In genomic region chr2:42828487-42829416, GRCh38 we compare ENCODE assay signal across 8 cellular contexts. TPM values are rescaled to one million over a fixed set of nuclear protein-coding genes. Genes with fewer than 3 reads are reported as not detected.
A peak's percentile ranks its signal among the peaks of the same experiment; 100 is the strongest.
DNase-seq lines count a peak whose midpoint lies in the region; ATAC-seq and TF ChIP-seq lines count a peak whose summit lies in the region.

No MANE protein-coding gene starts in this region.

- H3K36me3 Mint-ChIP-seq in activated naive CD8-positive, alpha-beta T cell treated with anti-CD3 and anti-CD28 coated beads, Interleukin-2, amount 10 ng/mL, durations not matched to agents 7 days and 5 days, result no peaks in the 10 kb centered on the region

- H3K9me3 ChIP-seq in heart right ventricle, result no peaks in the 10 kb centered on the region

- no peaks in the 10 kb centered on the region for H3K9me3 Mint-ChIP-seq in activated naive CD8-positive, alpha-beta T cell treated with anti-CD3 and anti-CD28 coated beads, Interleukin-2, amount 10 ng/mL, durations not matched to agents 7 days and 5 days

- H3K27me3 ChIP-seq in H7 (ENCODE audit: control insufficient read depth, insufficient read depth, low read length) (peaks cover 5% of the 10 kb centered on the region), heart right ventricle (no peaks in the 10 kb centered on the region)

- in situ Hi-C loops in G401 (cut with HindIII; ENCODE audit: low sequenced_read_pairs), result no loop called here

- H3K4me3 ChIP-seq in H7 (ENCODE audit: insufficient read depth, low read depth, low read length) (no peak overlapping the region), NB4 (ENCODE audit: low read depth, low read length) (no peak overlapping the region), heart right ventricle (peak overlapping the region in 1 of 10 donors; percentile 56)

- intact Hi-C loops in heart right ventricle (cut with DNase I), result loop anchor here in 9 of 10 donors (1.0 to 10.0 kb wide), 16 partner anchors 109 to 776 kb away; partner anchors contain the start of gene ZFP36L2 (in 3 of the 9)

- peaks cover 0 to 33% (median 27%) of the 10 kb centered on the region in 9 donors for H3K4me1 ChIP-seq in heart right ventricle

- peak overlapping the region; percentile 41 for H3K4me3 Mint-ChIP-seq in activated naive CD8-positive, alpha-beta T cell treated with anti-CD3 and anti-CD28 coated beads, Interleukin-2, amount 10 ng/mL, durations not matched to agents 7 days and 5 days

- POLR2A ChIA-PET in activated naive CD8-positive, alpha-beta T cell treated with anti-CD3 and anti-CD28 coated beads, Interleukin-2, amount 10 ng/mL, durations not matched to agents 7 days and 5 days (lab: Charles Lee), result interaction anchor here (1.8 kb wide), 1 partner anchor 19 kb away, joined by 4 read pairs; no protein-coding TSS in a partner anchor

- H3K36me3 ChIP-seq in H7 (replicated peaks; ENCODE audit: control insufficient read depth, insufficient read depth, low read length), result no peaks in the 10 kb centered on the region
- no peaks in the 10 kb centered on the region for H3K36me3 ChIP-seq in heart right ventricle

- no peak for TF ChIP-seq POLR2A in NB4 (IDR thresholded peaks at IDR 0.05; ENCODE audit: extremely low read depth, insufficient read length)

- H3K27ac ChIP-seq in heart right ventricle, result peak overlapping the region in 6 of 10 donors; percentile 40 to 68 (median 60)

- peaks cover 6% of the 10 kb centered on the region for H3K27me3 Mint-ChIP-seq in activated naive CD8-positive, alpha-beta T cell treated with anti-CD3 and anti-CD28 coated beads, Interleukin-2, amount 10 ng/mL, durations not matched to agents 7 days and 5 days

- peaks cover 8% of the 10 kb centered on the region for H3K4me1 Mint-ChIP-seq in activated naive CD8-positive, alpha-beta T cell treated with anti-CD3 and anti-CD28 coated beads, Interleukin-2, amount 10 ng/mL, durations not matched to agents 7 days and 5 days

- 26 to 27% methylated on average over 12 of the region's 12 CpGs for WGBS in heart right ventricle, 2 donors

- peak; percentile 94 for ATAC-seq in activated naive CD8-positive, alpha-beta T cell treated with anti-CD3 and anti-CD28 coated beads, Interleukin-2, amount 10 ng/mL, durations not matched to agents 7 days and 5 days (ENCODE audit: low read depth)
- peak; percentile 87 to 97 (median 92) for ATAC-seq in heart right ventricle
- ATAC-seq in HG03457 (IDR thresholded peaks at IDR 0.05; ENCODE audit: unreplicated experiment), result no peak

- H3K27ac Mint-ChIP-seq in activated naive CD8-positive, alpha-beta T cell treated with anti-CD3 and anti-CD28 coated beads, Interleukin-2, amount 10 ng/mL, durations not matched to agents 7 days and 5 days, result no peak overlapping the region

- TF ChIP-seq CTCF in NB4 (IDR thresholded peaks at IDR 0.05; ENCODE audit: low read depth, low read length) (peak; percentile 88), heart right ventricle (IDR thresholded peaks at IDR 0.05) (peak; percentile 86 to 96 (median 94))

- DNase-seq in G401 (ENCODE audit: low spot score) (peak; percentile 77), H7 (peak; percentile 93), NB4 (ENCODE audit: low read depth) (peak; percentile 85), SW480 (ENCODE audit: low spot score) (peak; percentile 75), heart right ventricle (peak; percentile 75 to 77), renal cortical epithelial cell (ENCODE audit: low read depth) (peak; percentile 42)
- peak; percentile 76 for DNase-seq in activated naive CD8-positive, alpha-beta T cell treated with anti-CD3 and anti-CD28 coated beads, Interleukin-2, amount 10 ng/mL, durations not matched to agents 7 days and 5 days

RNA-seq across cellular contexts. Expression of gene HAAO, which starts 36.4 kb away (rescaled TPM):
- total RNA-seq in G401 (2014; rRNA removed; shearing (Covaris generic)), result not detected in 2 replicates
- 5.9 and 6.5 TPM in 2 replicates for total RNA-seq in H7 (2014; rRNA removed; shearing (Covaris generic))
- under 1 TPM in 1 of 2 experiments, not detected in 1; 0.28 TPM for total RNA-seq in activated naive CD8-positive, alpha-beta T cell treated with anti-CD3 and anti-CD28 coated beads, Interleukin-2, amount 10 ng/mL, durations not matched to agents 7 days and 5 days
- total RNA-seq in heart right ventricle (1 to 10 TPM in 9 of 10 donors, under 1 TPM in 1; 0.80 to 5.0 (median 2.7) TPM), renal cortical epithelial cell (1.1 and 1.2 TPM in 2 replicates)
- polyA plus RNA-seq in heart right ventricle, result 1 to 10 TPM; 2.0 to 6.4 TPM

Comparison
In these comparisons a context has a peak if more than half of its experiments do, and no peak if none do; other contexts are left out.
1. DNase-seq: peak in every context shown above with its lines; median percentile 93 in H7; 85 in NB4; 77 in G401; 76 in activated naive CD8-positive, alpha-beta T cell treated with anti-CD3 and anti-CD28 coated beads, Interleukin-2, amount 10 ng/mL, durations not matched to agents 7 days and 5 days; 76 in heart right ventricle; 75 in SW480; 42 in renal cortical epithelial cell.